8 cellular contexts compared by ENCODE assay signal in the genomic region with DNA sequence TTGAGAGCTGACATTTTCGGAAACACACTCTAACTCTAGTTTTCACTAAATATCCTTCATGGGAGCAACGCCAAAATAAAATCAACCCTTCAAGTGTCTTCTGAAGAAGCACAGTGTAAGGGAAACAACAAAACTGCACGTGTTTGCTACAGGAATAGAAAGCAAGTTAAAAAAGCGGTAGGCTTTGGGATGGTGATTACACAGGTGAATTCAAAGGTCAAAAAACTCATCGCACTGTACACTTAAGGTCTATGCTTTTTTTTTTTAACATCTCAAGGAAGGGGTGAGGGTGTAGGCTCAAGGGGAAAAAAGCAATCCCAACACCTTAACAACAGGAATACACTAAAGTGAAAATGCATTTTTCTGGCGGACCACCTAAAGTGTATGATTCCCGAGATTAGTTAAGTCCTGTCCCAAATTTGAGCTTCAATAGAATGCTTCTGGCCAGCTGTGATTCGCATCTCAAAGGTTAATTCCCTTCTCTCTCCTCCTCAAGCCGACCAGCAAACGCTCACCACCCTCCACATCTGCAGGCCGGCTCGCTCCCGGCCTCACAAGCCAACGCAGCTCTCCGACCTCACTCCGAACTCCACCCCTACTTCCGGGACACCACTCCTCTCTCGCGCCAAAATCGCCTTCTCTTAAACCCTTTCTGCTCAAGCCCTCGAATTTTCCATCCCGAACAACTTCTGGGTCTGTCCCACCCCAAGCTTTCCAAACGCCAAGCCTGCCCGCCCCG. TPM values are rescaled to one million over a fixed set of nuclear protein-coding genes. Genes with fewer than 3 reads are reported as not detected.
A peak's percentile ranks its signal among the peaks of the same experiment; 100 is the strongest.
DNase-seq lines count a peak whose midpoint lies in the region; ATAC-seq, FAIRE-seq and TF ChIP-seq lines count a peak whose summit lies in the region.

No MANE protein-coding gene starts in this region.

- H3K4me1 Mint-ChIP-seq in CD8-positive, alpha-beta T cell (ENCODE audit: low read depth), result peaks cover 66% of the 10 kb centered on the region
- peaks cover 54% of the 10 kb centered on the region for H3K4me1 Mint-ChIP-seq in activated T-helper 17 cell treated with anti-CD3 and anti-CD28 coated beads, Interleukin-2, amount 50 U/mL, for 72 hours
- peaks cover 39% of the 10 kb centered on the region for H3K4me1 Mint-ChIP-seq in neural progenitor cell

- peaks cover 80% of the 10 kb centered on the region for H3K79me2 ChIP-seq in neural progenitor cell (ENCODE audit: low read depth)

- H3K4me2 ChIP-seq in neural progenitor cell, result peak overlapping the region; percentile 99

- peaks cover 50% of the 10 kb centered on the region for H3F3A ChIP-seq in neural progenitor cell (ENCODE audit: low read depth)

- no peaks in the 10 kb centered on the region for H3K9me3 Mint-ChIP-seq in CD8-positive, alpha-beta T cell
- no peaks in the 10 kb centered on the region for H3K9me3 Mint-ChIP-seq in activated T-helper 17 cell treated with anti-CD3 and anti-CD28 coated beads, Interleukin-2, amount 50 U/mL, for 72 hours
- H3K9me3 Mint-ChIP-seq in neural progenitor cell, result peaks cover 10% of the 10 kb centered on the region

- peaks cover 16% of the 10 kb centered on the region for H3K36me3 Mint-ChIP-seq in CD8-positive, alpha-beta T cell
- H3K36me3 Mint-ChIP-seq in activated T-helper 17 cell treated with anti-CD3 and anti-CD28 coated beads, Interleukin-2, amount 50 U/mL, for 72 hours (ENCODE audit: low read depth), result peaks cover 46% of the 10 kb centered on the region
- H3K36me3 Mint-ChIP-seq in neural progenitor cell, result peaks cover 19% of the 10 kb centered on the region

- POLR2A ChIA-PET in CD8-positive, alpha-beta T cell (lab: Charles Lee), result interaction anchor here (1.2 to 1.8 kb wide), 5 partner anchors 9 to 32 kb away, joined by 3 to 6 read pairs (median 4); partner anchors contain the start of gene EFNB2

- no peaks in the 10 kb centered on the region for H3K27me3 Mint-ChIP-seq in CD8-positive, alpha-beta T cell (ENCODE audit: low read depth)
- H3K27me3 Mint-ChIP-seq in activated T-helper 17 cell treated with anti-CD3 and anti-CD28 coated beads, Interleukin-2, amount 50 U/mL, for 72 hours, result no peaks in the 10 kb centered on the region
- peaks cover 3% of the 10 kb centered on the region for H3K27me3 Mint-ChIP-seq in neural progenitor cell (ENCODE audit: insufficient read depth, low read depth)

- H3K27ac ChIP-seq in CD8-positive, alpha-beta T cell (ENCODE audit: low read depth, low read length), result peak overlapping the region; percentile 91
- H3K27ac ChIP-seq in neural progenitor cell, result peak overlapping the region; percentile 96

- peak in 5 of 7 experiments; percentile 12 to 42 (median 24) for DNase-seq in CD8-positive, alpha-beta T cell
- DNase-seq in NCI-H510A treated with DMSO at 0.1 percent for 48 hours (lab: John Stamatoyannopoulos, UW) (peak; percentile 33), frontal cortex (ENCODE audit: low spot score in 2 of 2) (peak; percentile 38 to 52), neural progenitor cell (ENCODE audit: low spot score) (peak; percentile 62), ecto neural progenitor cell (ENCODE audit: low spot score) (no peak)

- peak overlapping the region; percentile 95 for H3K27ac Mint-ChIP-seq in CD8-positive, alpha-beta T cell
- H3K27ac Mint-ChIP-seq in activated T-helper 17 cell treated with anti-CD3 and anti-CD28 coated beads, Interleukin-2, amount 50 U/mL, for 72 hours, result peak overlapping the region; percentile 90
- H3K27ac Mint-ChIP-seq in neural progenitor cell, result peak overlapping the region; percentile 98

- H3K9me3 ChIP-seq in CD8-positive, alpha-beta T cell (ENCODE audit: low read length), result no peaks in the 10 kb centered on the region
- H3K9me3 ChIP-seq in neural progenitor cell (ENCODE audit: low read depth), result no peaks in the 10 kb centered on the region

- CTCF ChIA-PET in CD8-positive, alpha-beta T cell (lab: Charles Lee), result interaction anchor here (0.9 to 7.6 kb wide), 2 partner anchors 30 to 42 kb away, joined by 3 to 50 read pairs; partner anchors contain the start of gene EFNB2

- H3K4me3 Mint-ChIP-seq in CD8-positive, alpha-beta T cell, result peak overlapping the region; percentile 98
- H3K4me3 Mint-ChIP-seq in activated T-helper 17 cell treated with anti-CD3 and anti-CD28 coated beads, Interleukin-2, amount 50 U/mL, for 72 hours, result peak overlapping the region; percentile 77
- H3K4me3 Mint-ChIP-seq in neural progenitor cell, result peak overlapping the region; percentile 99

- no peak overlapping the region for H2AFZ ChIP-seq in neural progenitor cell (replicated peaks)

- peak overlapping the region; percentile 97 for H3K9ac ChIP-seq in neural progenitor cell

- no peaks in the 10 kb centered on the region for H3K36me3 ChIP-seq in CD8-positive, alpha-beta T cell (ENCODE audit: insufficient read depth, low read length)
- H3K36me3 ChIP-seq in neural progenitor cell, result no peaks in the 10 kb centered on the region

- H4K20me1 ChIP-seq in neural progenitor cell (ENCODE audit: low read depth), result peaks cover 53% of the 10 kb centered on the region

- H3K4me3 ChIP-seq in CD8-positive, alpha-beta T cell (ENCODE audit: low read depth, low read length), result peak overlapping the region; percentile 79
- peak overlapping the region; percentile 79 for H3K4me3 ChIP-seq in neural progenitor cell

- no peak for TF ChIP-seq CTCF in CD8-positive, alpha-beta T cell (IDR thresholded peaks at IDR 0.05)
- TF ChIP-seq CTCF in neural progenitor cell (IDR thresholded peaks at IDR 0.05), result no peak

- no peak for FAIRE-seq in frontal cortex (lab: Jason Lieb, UNC)

- no peak for ATAC-seq in CD8-positive, alpha-beta T cell
- ATAC-seq in GM18909 (IDR thresholded peaks at IDR 0.05; ENCODE audit: poor library complexity, unreplicated experiment) (peak; percentile 51), HG03103 (IDR thresholded peaks at IDR 0.05; ENCODE audit: low read depth, unreplicated experiment) (peak; percentile 29)
- peak; percentile 51 for ATAC-seq in activated T-helper 17 cell treated with anti-CD3 and anti-CD28 coated beads, Interleukin-2, amount 50 U/mL, for 72 hours (replicated peaks)

- peaks cover 47% of the 10 kb centered on the region for H3K4me1 ChIP-seq in CD8-positive, alpha-beta T cell (ENCODE audit: insufficient read depth, low read length)
- peaks cover 56% of the 10 kb centered on the region for H3K4me1 ChIP-seq in neural progenitor cell

- no peaks in the 10 kb centered on the region for H3K27me3 ChIP-seq in CD8-positive, alpha-beta T cell (ENCODE audit: insufficient read depth, low read length)
- H3K27me3 ChIP-seq in neural progenitor cell, result no peaks in the 10 kb centered on the region

- intact Hi-C loops in CD8-positive, alpha-beta T cell (cut with DNase I, micrococcal nuclease), result loop anchor here in 1 of 2 experiments (10.0 kb wide), 1 partner anchor 1648 kb away; the partner anchor contains the start of genes ABHD13 and LIG4

RNA-seq across cellular contexts. Expression of gene ARGLU1, which starts 1.1 kb away (rescaled TPM):
- 100 to 1,000 TPM; 130 to 145 TPM for total RNA-seq in CD8-positive, alpha-beta T cell
- 10 to 100 TPM; 66.7 to 74.2 TPM for total RNA-seq in activated T-helper 17 cell treated with anti-CD3 and anti-CD28 coated beads, Interleukin-2, amount 50 U/mL, for 72 hours
- total RNA-seq in frontal cortex (97.4 TPM), neural progenitor cell (ENCODE audit: low replicate concordance) (371 and 467 TPM in 2 replicates)

RNA-seq across cellular contexts. Expression of gene EFNB2, which starts 31.4 kb away (rescaled TPM):
- total RNA-seq in CD8-positive, alpha-beta T cell, result under 1 TPM; 0.57 to 0.61 TPM
- under 1 TPM in 1 of 2 donors, not detected in 1; 0.08 TPM for total RNA-seq in activated T-helper 17 cell treated with anti-CD3 and anti-CD28 coated beads, Interleukin-2, amount 50 U/mL, for 72 hours
- 73.4 TPM for total RNA-seq in frontal cortex
- 88.7 and 101 TPM in 2 replicates for total RNA-seq in neural progenitor cell (ENCODE audit: low replicate concordance)

Comparison
In these comparisons a context has a peak if more than half of its experiments do, and no peak if none do; other contexts are left out.
1. RNA of gene EFNB2, which starts 31.4 kb away (total RNA-seq): 88.7 to 101 TPM in neural progenitor cell and 73.4 TPM in frontal cortex (single experiment); 0.57 to 0.61 TPM in CD8-positive, alpha-beta T cell and 0.08 TPM in activated T-helper 17 cell treated with anti-CD3 and anti-CD28 coated beads, Interleukin-2, amount 50 U/mL, for 72 hours; every median in the first group is over 10 times any median in the second.
2. Peak in every context shown above with its lines, with median percentiles within 50 percentile points of each other: H3K27ac Mint-ChIP-seq and H3K4me3 Mint-ChIP-seq.